Comparison of ENCODE assay signal across 8 cellular contexts in genomic region chr3:185308126-185308754, GRCh38. TPM values are rescaled to one million over a fixed set of nuclear protein-coding genes. Genes with fewer than 3 reads are reported as not detected.
DNase-seq lines count a peak whose midpoint lies in the region; ATAC-seq lines count a peak whose summit lies in the region.

No MANE protein-coding gene starts in this region.

- H3K9me3 Mint-ChIP-seq in activated CD8-positive, alpha-beta T cell treated with anti-CD3 and anti-CD28 coated beads, Interleukin-2, amount 10 ng/mL, durations not matched to agents 7 days and 5 days (ENCODE audit: insufficient read depth): peaks cover 10% of the 10 kb centered on the region

- H3K4me3 Mint-ChIP-seq in activated CD8-positive, alpha-beta T cell treated with anti-CD3 and anti-CD28 coated beads, Interleukin-2, amount 10 ng/mL, durations not matched to agents 7 days and 5 days: no peak overlapping the region

- ATAC-seq in GM21619 (IDR thresholded peaks at IDR 0.05; ENCODE audit: unreplicated experiment) (peak; percentile 72), GM19023 (IDR thresholded peaks at IDR 0.05; ENCODE audit: unreplicated experiment) (no peak), GM21528 (IDR thresholded peaks at IDR 0.05; ENCODE audit: low FRiP score, unreplicated experiment) (no peak)
- ATAC-seq in activated CD8-positive, alpha-beta T cell treated with anti-CD3 and anti-CD28 coated beads, Interleukin-2, amount 10 ng/mL, durations not matched to agents 7 days and 5 days: no peak

- peaks cover 15% of the 10 kb centered on the region for H3K36me3 Mint-ChIP-seq in activated CD8-positive, alpha-beta T cell treated with anti-CD3 and anti-CD28 coated beads, Interleukin-2, amount 10 ng/mL, durations not matched to agents 7 days and 5 days (ENCODE audit: low read depth)

- peaks cover 2% of the 10 kb centered on the region for H3K27me3 Mint-ChIP-seq in activated CD8-positive, alpha-beta T cell treated with anti-CD3 and anti-CD28 coated beads, Interleukin-2, amount 10 ng/mL, durations not matched to agents 7 days and 5 days (ENCODE audit: low read depth)

- POLR2A ChIA-PET in activated CD8-positive, alpha-beta T cell treated with anti-CD3 and anti-CD28 coated beads, Interleukin-2, amount 10 ng/mL, durations not matched to agents 7 days and 5 days (lab: Charles Lee): no interaction called here

- no peaks in the 10 kb centered on the region for H3K4me1 Mint-ChIP-seq in activated CD8-positive, alpha-beta T cell treated with anti-CD3 and anti-CD28 coated beads, Interleukin-2, amount 10 ng/mL, durations not matched to agents 7 days and 5 days (ENCODE audit: low read depth)

- in situ Hi-C loops in Caki2 (cut with HindIII; ENCODE audit: low pct_unique_long_range_greater_than_20kb, low sequenced_read_pairs): no loop called here

- no peak overlapping the region for H3K27ac Mint-ChIP-seq in activated CD8-positive, alpha-beta T cell treated with anti-CD3 and anti-CD28 coated beads, Interleukin-2, amount 10 ng/mL, durations not matched to agents 7 days and 5 days

- DNase-seq in Caki2 (ENCODE audit: low read depth) (peak; percentile 49), NCI-H446 (lab: John Stamatoyannopoulos, UW) (peak; percentile 51 to 66), fibroblast of the conjunctiva (ENCODE audit: low read depth) (peak; percentile 24), retina (peak; percentile 6)
- DNase-seq in activated CD8-positive, alpha-beta T cell treated with anti-CD3 and anti-CD28 coated beads, Interleukin-2, amount 10 ng/mL, durations not matched to agents 7 days and 5 days: peak; percentile 66

- CTCF ChIA-PET in activated CD8-positive, alpha-beta T cell treated with anti-CD3 and anti-CD28 coated beads, Interleukin-2, amount 10 ng/mL, durations not matched to agents 7 days and 5 days (lab: Charles Lee): interaction anchor here (0.7 to 2.3 kb wide), 23 partner anchors 9 to 747 kb away, joined by 3 to 9 read pairs (median 4); partner anchors contain the start of genes EHHADH and EPHB3

RNA-seq across cellular contexts. Expression of gene EHHADH, which starts 54.4 kb away (rescaled TPM):
- 9.3 and 15.6 TPM in 2 replicates for total RNA-seq in Caki2 (2014; rRNA removed; shearing (Covaris generic); ENCODE audit: low replicate concordance)
- 1 to 10 TPM; 4.8 to 4.9 TPM for total RNA-seq in activated CD8-positive, alpha-beta T cell treated with anti-CD3 and anti-CD28 coated beads, Interleukin-2, amount 10 ng/mL, durations not matched to agents 7 days and 5 days

RNA-seq across cellular contexts. Expression of gene MAP3K13, which starts 54.7 kb away (rescaled TPM):
- 16.9 and 20.6 TPM in 2 replicates for total RNA-seq in Caki2 (2014; rRNA removed; shearing (Covaris generic); ENCODE audit: low replicate concordance)
- 10 to 100 TPM; 10.6 to 12.4 TPM for total RNA-seq in activated CD8-positive, alpha-beta T cell treated with anti-CD3 and anti-CD28 coated beads, Interleukin-2, amount 10 ng/mL, durations not matched to agents 7 days and 5 days

Comparison
In these comparisons a context has a peak if more than half of its experiments do, and no peak if none do; other contexts are left out.
1. DNase-seq: peak in every context shown above with its lines; median percentile 66 in activated CD8-positive, alpha-beta T cell treated with anti-CD3 and anti-CD28 coated beads, Interleukin-2, amount 10 ng/mL, durations not matched to agents 7 days and 5 days; 58 in NCI-H446; 49 in Caki2; 24 in fibroblast of the conjunctiva; 6 in retina.